Comparison of ENCODE assay signal across 21 cellular contexts in the genomic region with DNA sequence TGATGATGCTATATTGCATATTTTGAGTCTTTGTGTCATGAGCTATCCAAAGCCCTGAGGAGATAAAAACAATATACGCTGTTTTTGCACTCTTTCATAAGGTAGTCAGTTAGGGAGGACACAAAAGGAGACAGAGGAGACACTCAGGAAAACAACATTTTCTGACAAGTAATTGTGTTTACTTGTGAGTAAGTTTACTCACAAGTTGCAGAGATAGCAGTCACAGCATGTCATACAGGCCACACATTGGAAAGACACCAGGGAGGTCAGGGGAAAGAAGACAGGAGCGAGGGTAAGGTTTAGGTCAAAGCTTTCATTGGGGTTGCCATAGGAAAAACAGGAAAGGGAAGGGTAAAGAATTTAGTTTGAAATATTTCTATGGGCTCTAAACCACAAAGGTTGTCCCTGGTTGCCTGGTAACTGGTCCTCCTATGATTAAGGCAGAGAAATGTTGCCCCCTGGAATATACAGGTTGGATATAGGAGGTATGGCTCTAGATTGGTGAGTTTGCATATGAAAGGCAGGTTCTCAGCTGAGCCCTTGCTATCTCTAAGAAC. TPM values are rescaled to one million over a fixed set of nuclear protein-coding genes. Genes with fewer than 3 reads are reported as not detected.
DNase-seq lines count a peak whose midpoint lies in the region; ATAC-seq, FAIRE-seq and TF ChIP-seq lines count a peak whose summit lies in the region.
"Had no signal": no experiment of that assay in that cellular context is flagged by ENCODE, and none has a peak within 500 bp of the region (broad histone marks: within the 10 kb centered on the region; RNA-seq: fewer than 3 reads in every experiment).

No MANE protein-coding gene starts in this region.

- DNase-seq in Caco-2 (peak in 1 of 2 experiments; percentile 12), OCI-LY7 (ENCODE audit: low spot score) (no peak), bronchial epithelial cell (ENCODE audit: low read depth) (peak; percentile 37), mesendoderm (peak; percentile 67), neural progenitor cell (ENCODE audit: low spot score) (no peak)
- DNase-seq in stimulated activated effector memory CD8-positive, alpha-beta T cell treated with anti-CD3 and anti-CD28 coated beads, Interleukin-12 subunit alpha, Interleukin-12 subunit beta, amount 100 ng/mL, for 72 hours (ENCODE audit: low spot score in 2 of 2), result no peak
- DNase-seq: activated CD8-positive, alpha-beta T cell treated with anti-CD3 and anti-CD28 coated beads, Interleukin-2, amount 10 ng/mL, durations not matched to agents 7 days and 5 days; activated naive CD8-positive, alpha-beta T cell treated with anti-CD3 and anti-CD28 coated beads, Interleukin-2, amount 50 U/mL, for 24 hours; activated T-cell treated with anti-CD3 and anti-CD28 coated beads, Interleukin-2, amount 50 U/mL, for 72 hours; GF-D8; NCI-H2081 treated with DMSO at 0.1 percent for 48 hours; NCI-H748 treated with DMSO at 0.1 percent for 48 hours; nephron progenitor cell; WERI-Rb-1 had no signal

- no peaks in the 10 kb centered on the region for H3K27me3 ChIP-seq in Caco-2 (replicated peaks; ENCODE audit: control insufficient read depth, insufficient read depth, low read length)
- no peaks in the 10 kb centered on the region for H3K27me3 ChIP-seq in bronchial epithelial cell (ENCODE audit: control insufficient read depth, insufficient read depth, low read length)
- no peaks in the 10 kb centered on the region for H3K27me3 ChIP-seq in mesendoderm (ENCODE audit: insufficient read depth, low read length, poor library complexity)
- no peaks in the 10 kb centered on the region for H3K27me3 ChIP-seq in neural progenitor cell
- H3K27me3 ChIP-seq: gastroesophageal sphincter had no signal

- ATAC-seq in GM18517 (IDR thresholded peaks at IDR 0.05; ENCODE audit: unreplicated experiment) (no peak), HG03025 (IDR thresholded peaks at IDR 0.05; ENCODE audit: low FRiP score, unreplicated experiment) (no peak)
- ATAC-seq in stimulated activated effector memory CD8-positive, alpha-beta T cell treated with anti-CD3 and anti-CD28 coated beads, Interleukin-12 subunit alpha, Interleukin-12 subunit beta, amount 100 ng/mL, for 72 hours, result no peak
- ATAC-seq: activated CD8-positive, alpha-beta T cell treated with anti-CD3 and anti-CD28 coated beads, Interleukin-2, amount 10 ng/mL, durations not matched to agents 7 days and 5 days; activated naive CD8-positive, alpha-beta T cell treated with anti-CD3 and anti-CD28 coated beads, Interleukin-2, amount 50 U/mL, for 24 hours; activated T-cell treated with anti-CD3 and anti-CD28 coated beads, Interleukin-2, amount 50 U/mL, for 72 hours; gastroesophageal sphincter; HepG2 had no signal

- H3K9me3 Mint-ChIP-seq in Caco-2 (ENCODE audit: unreplicated experiment) (no peaks in the 10 kb centered on the region), neural progenitor cell (no peaks in the 10 kb centered on the region)
- no peaks in the 10 kb centered on the region for H3K9me3 Mint-ChIP-seq in stimulated activated effector memory CD8-positive, alpha-beta T cell treated with anti-CD3 and anti-CD28 coated beads, Interleukin-12 subunit alpha, Interleukin-12 subunit beta, amount 100 ng/mL, for 72 hours
- H3K9me3 Mint-ChIP-seq: activated naive CD8-positive, alpha-beta T cell treated with anti-CD3 and anti-CD28 coated beads, Interleukin-2, amount 50 U/mL, for 24 hours; activated T-cell treated with anti-CD3 and anti-CD28 coated beads, Interleukin-2, amount 50 U/mL, for 72 hours; nephron progenitor cell had no signal

- H3K9me3 ChIP-seq in Caco-2 (no peaks in the 10 kb centered on the region), OCI-LY7 (ENCODE audit: low read length) (no peaks in the 10 kb centered on the region), neural progenitor cell (ENCODE audit: low read depth) (no peaks in the 10 kb centered on the region)
- H3K9me3 ChIP-seq: gastroesophageal sphincter had no signal

- H3K4me3 Mint-ChIP-seq in Caco-2 (ENCODE audit: unreplicated experiment), result no peak overlapping the region
- H3K4me3 Mint-ChIP-seq in stimulated activated effector memory CD8-positive, alpha-beta T cell treated with anti-CD3 and anti-CD28 coated beads, Interleukin-12 subunit alpha, Interleukin-12 subunit beta, amount 100 ng/mL, for 72 hours, result no peak overlapping the region
- H3K4me3 Mint-ChIP-seq in neural progenitor cell, result no peak overlapping the region
- H3K4me3 Mint-ChIP-seq: activated CD8-positive, alpha-beta T cell treated with anti-CD3 and anti-CD28 coated beads, Interleukin-2, amount 10 ng/mL, durations not matched to agents 7 days and 5 days; activated naive CD8-positive, alpha-beta T cell treated with anti-CD3 and anti-CD28 coated beads, Interleukin-2, amount 50 U/mL, for 24 hours; activated T-cell treated with anti-CD3 and anti-CD28 coated beads, Interleukin-2, amount 50 U/mL, for 72 hours; nephron progenitor cell had no signal

- H3K27ac Mint-ChIP-seq in Caco-2 (ENCODE audit: unreplicated experiment), result peak overlapping the region; percentile 3
- no peak overlapping the region for H3K27ac Mint-ChIP-seq in stimulated activated effector memory CD8-positive, alpha-beta T cell treated with anti-CD3 and anti-CD28 coated beads, Interleukin-12 subunit alpha, Interleukin-12 subunit beta, amount 100 ng/mL, for 72 hours
- no peak overlapping the region for H3K27ac Mint-ChIP-seq in neural progenitor cell
- H3K27ac Mint-ChIP-seq: activated CD8-positive, alpha-beta T cell treated with anti-CD3 and anti-CD28 coated beads, Interleukin-2, amount 10 ng/mL, durations not matched to agents 7 days and 5 days; activated naive CD8-positive, alpha-beta T cell treated with anti-CD3 and anti-CD28 coated beads, Interleukin-2, amount 50 U/mL, for 24 hours; activated T-cell treated with anti-CD3 and anti-CD28 coated beads, Interleukin-2, amount 50 U/mL, for 72 hours; nephron progenitor cell had no signal

- FAIRE-seq in bronchial epithelial cell (lab: Jason Lieb, UNC), result no peak
- FAIRE-seq: endometrium, HepG2 had no signal

- H3K36me3 Mint-ChIP-seq in Caco-2 (ENCODE audit: insufficient read depth, unreplicated experiment) (no peaks in the 10 kb centered on the region), neural progenitor cell (no peaks in the 10 kb centered on the region)
- H3K36me3 Mint-ChIP-seq in stimulated activated effector memory CD8-positive, alpha-beta T cell treated with anti-CD3 and anti-CD28 coated beads, Interleukin-12 subunit alpha, Interleukin-12 subunit beta, amount 100 ng/mL, for 72 hours, result no peaks in the 10 kb centered on the region

- H3K4me3 ChIP-seq in Caco-2 (ENCODE audit: low read depth, low read length), result no peak overlapping the region
- no peak overlapping the region for H3K4me3 ChIP-seq in OCI-LY7 (ENCODE audit: low read depth, low read length, poor library complexity, severe bottlenecking)
- H3K4me3 ChIP-seq in bronchial epithelial cell (ENCODE audit: low read depth, low read length), result no peak overlapping the region
- no peak overlapping the region for H3K4me3 ChIP-seq in mesendoderm (ENCODE audit: low read length)
- H3K4me3 ChIP-seq in neural progenitor cell, result no peak overlapping the region
- H3K4me3 ChIP-seq: gastroesophageal sphincter, lung had no signal

- peak overlapping the region; percentile 38 for H2BK15ac ChIP-seq in mesendoderm (replicated peaks; ENCODE audit: low read depth)

- POLR2A ChIA-PET in Caco-2 (lab: Charles Lee), result no interaction called here
- POLR2A ChIA-PET in OCI-LY7 (lab: Charles Lee), result interaction anchor here (1.3 to 2.5 kb wide), 3 partner anchors 8 to 18 kb away, joined by 3 to 14 read pairs (median 5); no protein-coding TSS in a partner anchor

- H2AFZ ChIP-seq in OCI-LY7 (ENCODE audit: low read length) (peak overlapping the region; percentile 1; the same call in 1 of the 2 replicates), neural progenitor cell (replicated peaks) (no peak overlapping the region)

- no TSS peak for BruUV-seq in Caco-2 (replicated peaks; lab: Mats Ljungman, UMichigan)
- BruUV-seq in OCI-LY7 (replicated peaks; lab: Mats Ljungman, UMichigan), result no TSS peak

- intact Hi-C loops in Caco-2 (cut with micrococcal nuclease; ENCODE audit: unreplicated experiment) (no loop called here), OCI-LY7 (cut with micrococcal nuclease; ENCODE audit: unreplicated experiment) (no loop called here)

- no peak overlapping the region for H4K8ac ChIP-seq in mesendoderm (ENCODE audit: low read depth, low read length)

- peak overlapping the region; percentile 44 for H3K27ac ChIP-seq in OCI-LY7 (ENCODE audit: low read depth, low read length, poor library complexity, severe bottlenecking)
- no peak overlapping the region for H3K27ac ChIP-seq in mesendoderm (ENCODE audit: low read depth, low read length)
- no peak overlapping the region for H3K27ac ChIP-seq in neural progenitor cell
- H3K27ac ChIP-seq: gastroesophageal sphincter, WERI-Rb-1 had no signal

- no peak overlapping the region for H3K23ac ChIP-seq in mesendoderm (ENCODE audit: low read length)

- no peaks in the 10 kb centered on the region for H3K9me2 ChIP-seq in OCI-LY7 (ENCODE audit: insufficient read depth, low read length)

- H3K9ac ChIP-seq in mesendoderm (ENCODE audit: low read length) (no peak overlapping the region), neural progenitor cell (no peak overlapping the region)

- no peak overlapping the region for H3K18ac ChIP-seq in mesendoderm (ENCODE audit: low read length)

- H3K56ac ChIP-seq in mesendoderm (ENCODE audit: low read length), result no peak overlapping the region

- H3K4me1 Mint-ChIP-seq in Caco-2 (ENCODE audit: low read depth, unreplicated experiment), result peaks cover 10% of the 10 kb centered on the region
- H3K4me1 Mint-ChIP-seq in stimulated activated effector memory CD8-positive, alpha-beta T cell treated with anti-CD3 and anti-CD28 coated beads, Interleukin-12 subunit alpha, Interleukin-12 subunit beta, amount 100 ng/mL, for 72 hours, result no peaks in the 10 kb centered on the region
- no peaks in the 10 kb centered on the region for H3K4me1 Mint-ChIP-seq in neural progenitor cell
- H3K4me1 Mint-ChIP-seq: activated naive CD8-positive, alpha-beta T cell treated with anti-CD3 and anti-CD28 coated beads, Interleukin-2, amount 50 U/mL, for 24 hours; nephron progenitor cell had no signal

- no peak for TF ChIP-seq CTCF in Caco-2 (IDR thresholded peaks at IDR 0.05; ENCODE audit: insufficient read depth in 1 of 2, low read depth in 1 of 2, low read length in 1 of 2, severe bottlenecking in 1 of 2, unreplicated experiment in 1 of 2)
- no peak for TF ChIP-seq CTCF in OCI-LY7 (conservative IDR thresholded peaks at IDR 0.05; ENCODE audit: low read length)
- no peak for TF ChIP-seq CTCF in bronchial epithelial cell (IDR thresholded peaks at IDR 0.05; ENCODE audit: insufficient read depth, low read length, severe bottlenecking)
- TF ChIP-seq CTCF in neural progenitor cell (IDR thresholded peaks at IDR 0.05), result no peak

- H3K27me3 Mint-ChIP-seq in Caco-2 (ENCODE audit: insufficient read depth, unreplicated experiment) (no peaks in the 10 kb centered on the region), neural progenitor cell (ENCODE audit: insufficient read depth, low read depth) (no peaks in the 10 kb centered on the region)

- H3K4me1 ChIP-seq in Caco-2, result no peaks in the 10 kb centered on the region
- peaks cover 49% of the 10 kb centered on the region for H3K4me1 ChIP-seq in OCI-LY7 (ENCODE audit: insufficient read depth, low read length, poor library complexity, severe bottlenecking)
- H3K4me1 ChIP-seq in mesendoderm (ENCODE audit: control insufficient read depth, low read depth, low read length), result no peaks in the 10 kb centered on the region
- H3K4me1 ChIP-seq in neural progenitor cell, result no peaks in the 10 kb centered on the region
- H3K4me1 ChIP-seq: gastroesophageal sphincter had no signal

- no peaks in the 10 kb centered on the region for H3K79me2 ChIP-seq in OCI-LY7 (ENCODE audit: insufficient read depth, low read depth, low read length)
- no peaks in the 10 kb centered on the region for H3K79me2 ChIP-seq in mesendoderm (ENCODE audit: control insufficient read depth, insufficient read depth, low read length)
- no peaks in the 10 kb centered on the region for H3K79me2 ChIP-seq in neural progenitor cell (ENCODE audit: low read depth)

- no CpG with 5 or more reads among the region's 2 CpGs for WGBS in mesendoderm (ENCODE audit: extremely low coverage, insufficient coverage, low lambda C conversion rate)

- no peak overlapping the region for H2AK5ac ChIP-seq in mesendoderm (ENCODE audit: low read length)

- no peak overlapping the region for H2BK5ac ChIP-seq in mesendoderm (ENCODE audit: low read length)

- H3K36me3 ChIP-seq in Caco-2 (ENCODE audit: control insufficient read depth, insufficient read depth, low read length) (no peaks in the 10 kb centered on the region), OCI-LY7 (ENCODE audit: insufficient read depth, low read length) (no peaks in the 10 kb centered on the region), bronchial epithelial cell (ENCODE audit: control insufficient read depth, insufficient read depth, low read length) (no peaks in the 10 kb centered on the region), mesendoderm (ENCODE audit: control insufficient read depth, insufficient read depth, low read length) (no peaks in the 10 kb centered on the region), neural progenitor cell (no peaks in the 10 kb centered on the region)
- H3K36me3 ChIP-seq: gastroesophageal sphincter, WERI-Rb-1 had no signal

- CTCF ChIA-PET in Caco-2 (lab: Charles Lee) (no interaction called here), OCI-LY7 (lab: Charles Lee; ENCODE audit: unreplicated experiment) (no interaction called here)

- 0 out of 2 replicates have a peak overlapping the region, but pooled peaks have one; percentile 4 for H3K4me2 ChIP-seq in OCI-LY7 (ENCODE audit: low read length)
- no peak overlapping the region for H3K4me2 ChIP-seq in mesendoderm (ENCODE audit: low read length)
- no peak overlapping the region for H3K4me2 ChIP-seq in neural progenitor cell

- no peaks in the 10 kb centered on the region for H3K79me1 ChIP-seq in mesendoderm (ENCODE audit: low read length)

- no peaks in the 10 kb centered on the region for H4K20me1 ChIP-seq in OCI-LY7 (ENCODE audit: insufficient read depth, low read length)
- H4K20me1 ChIP-seq in neural progenitor cell (ENCODE audit: low read depth), result no peaks in the 10 kb centered on the region

- H3F3A ChIP-seq in neural progenitor cell (ENCODE audit: low read depth), result no peaks in the 10 kb centered on the region

- H3K4ac ChIP-seq in mesendoderm (ENCODE audit: low read depth, low read length), result no peak overlapping the region

- no peak overlapping the region for H2BK120ac ChIP-seq in mesendoderm (ENCODE audit: low read depth, low read length)

- no peak overlapping the region for H4K5ac ChIP-seq in mesendoderm (ENCODE audit: low read length)

RNA-seq across cellular contexts. Expression of gene GABARAPL1, which starts 7.3 kb away (rescaled TPM):
- total RNA-seq in Caco-2 (2022) (106 TPM in 2 replicates), OCI-LY7 (2022) (52.4 and 65.2 TPM in 2 replicates), bronchial epithelial cell (21.3 and 32.9 TPM in 2 replicates), neural progenitor cell (ENCODE audit: low replicate concordance) (38.9 and 39.3 TPM in 2 replicates)
- 34.2 and 40.7 TPM in 2 replicates for total RNA-seq in OCI-LY7 (2014; rRNA removed; shearing (Covaris generic))
- polyA plus RNA-seq in mesendoderm (2013, experiment 1 of 2), result 45.0 TPM
- 45.2 TPM for polyA plus RNA-seq in mesendoderm (2013, experiment 2 of 2)

RNA-seq across cellular contexts. Expression of gene TMEM52B, which starts 26.5 kb away (rescaled TPM):
- 41.8 and 46.0 TPM in 2 replicates for total RNA-seq in Caco-2 (2022)
- total RNA-seq in OCI-LY7 (2014; rRNA removed; shearing (Covaris generic)), result not detected in 2 replicates
- 0.21 and 0.22 TPM in 2 replicates for total RNA-seq in OCI-LY7 (2022)
- total RNA-seq in bronchial epithelial cell, result not detected in 2 replicates
- polyA plus RNA-seq in mesendoderm (2013, experiment 1 of 2), result 0.79 TPM
- polyA plus RNA-seq in mesendoderm (2013, experiment 2 of 2), result 0.57 TPM
- total RNA-seq in neural progenitor cell (ENCODE audit: low replicate concordance), result not detected in 2 replicates
- total RNA-seq: activated CD8-positive, alpha-beta T cell treated with anti-CD3 and anti-CD28 coated beads, Interleukin-2, amount 10 ng/mL, durations not matched to agents 7 days and 5 days; activated T-cell treated with anti-CD3 and anti-CD28 coated beads, Interleukin-2, amount 50 U/mL, for 72 hours; HepG2; RPMI7951 had no signal
- polyA plus RNA-seq: HepG2 had no signal

RNA-seq across cellular contexts. Expression of gene OLR1, which starts 33.4 kb away (rescaled TPM):
- total RNA-seq in Caco-2 (2022) (176 and 183 TPM in 2 replicates), OCI-LY7 (2022) (not detected in 2 replicates), bronchial epithelial cell (0.38 TPM in 1 of 2 replicates, not detected in the other), neural progenitor cell (ENCODE audit: low replicate concordance) (not detected in 2 replicates)
- not detected in 2 replicates for total RNA-seq in OCI-LY7 (2014; rRNA removed; shearing (Covaris generic))
- polyA plus RNA-seq in mesendoderm (2013, experiment 1 of 2), result 0.90 TPM
- polyA plus RNA-seq in mesendoderm (2013, experiment 2 of 2), result 0.87 TPM
- total RNA-seq: activated CD8-positive, alpha-beta T cell treated with anti-CD3 and anti-CD28 coated beads, Interleukin-2, amount 10 ng/mL, durations not matched to agents 7 days and 5 days; activated T-cell treated with anti-CD3 and anti-CD28 coated beads, Interleukin-2, amount 50 U/mL, for 72 hours; HepG2; RPMI7951 had no signal
- polyA plus RNA-seq: HepG2 had no signal

Comparison
In these comparisons a context has a peak if more than half of its experiments do, and no peak if none do; other contexts are left out.
1. DNase-seq: peak in bronchial epithelial cell (single experiment) and mesendoderm (single experiment); none in OCI-LY7 (single experiment), stimulated activated effector memory CD8-positive, alpha-beta T cell treated with anti-CD3 and anti-CD28 coated beads, Interleukin-12 subunit alpha, Interleukin-12 subunit beta, amount 100 ng/mL, for 72 hours (0 of 2) and neural progenitor cell (single experiment).
2. RNA of gene TMEM52B, which starts 26.5 kb away (total RNA-seq): 41.8 to 46.0 TPM in Caco-2; 0.21 to 0.22 TPM in OCI-LY7, not detected in bronchial epithelial cell and not detected in neural progenitor cell; every median in the first group is over 10 times any median in the second.
3. RNA of gene OLR1, which starts 33.4 kb away (total RNA-seq): 176 to 183 TPM in Caco-2; not detected in OCI-LY7, 0.38 TPM in bronchial epithelial cell and not detected in neural progenitor cell; every median in the first group is over 100 times any median in the second.